In genomic region chr9:30732060-30732459, GRCh38 we compare ENCODE assay signal across 16 cellular contexts.
"Had no signal": no experiment of that assay in that cellular context is flagged by ENCODE, and none has a peak within 500 bp of the region (broad histone marks: within the 10 kb centered on the region; RNA-seq: fewer than 3 reads in every experiment).

No MANE protein-coding gene starts in this region.

- H3K9me3 ChIP-seq: mucosa of descending colon, thyroid gland, uterus had no signal

- H3K4me3 ChIP-seq: mucosa of descending colon, smooth muscle cell, thyroid gland, uterus had no signal

- H3K27ac ChIP-seq: thyroid gland, uterus had no signal

- H3K9me3 Mint-ChIP-seq: activated naive CD4-positive, alpha-beta T cell treated with anti-CD3 and anti-CD28 coated beads, Interleukin-2, amount 50 U/mL, for 24 hours; activated T-cell treated with anti-CD3 and anti-CD28 coated beads, Interleukin-2, amount 50 U/mL, for 24 hours; naive thymus-derived CD8-positive, alpha-beta T cell; stimulated activated effector memory CD8-positive, alpha-beta T cell treated with anti-CD3 and anti-CD28 coated beads, Interleukin-12 subunit alpha, Interleukin-12 subunit beta, amount 100 ng/mL, for 72 hours had no signal

- H3K36me3 ChIP-seq: thyroid gland, uterus had no signal

- DNase-seq: activated CD4-positive, alpha-beta T cell treated with anti-CD3 and anti-CD28 coated beads, Interleukin-2, amount 50 U/mL, for 4 hours; activated CD4-positive, CD25-positive, alpha-beta regulatory T cell treated with anti-CD3 and anti-CD28 coated beads, Interleukin-2, amount 50 U/mL, for 72 hours; activated effector memory CD4-positive, alpha-beta T cell treated with Interleukin-2 at 50 U/mL for 16 hours; activated T-cell treated with anti-CD3 and anti-CD28 coated beads, Interleukin-2, amount 50 U/mL, for 24 hours; erythroblast; left colon; mucosa of descending colon; naive thymus-derived CD8-positive, alpha-beta T cell; thyroid gland; uterus had no signal

- H3K27me3 Mint-ChIP-seq: activated naive CD4-positive, alpha-beta T cell treated with anti-CD3 and anti-CD28 coated beads, Interleukin-2, amount 50 U/mL, for 24 hours; activated T-cell treated with anti-CD3 and anti-CD28 coated beads, Interleukin-2, amount 50 U/mL, for 24 hours; brain; central memory CD8-positive, alpha-beta T cell; naive thymus-derived CD8-positive, alpha-beta T cell had no signal

- H3K4me2 ChIP-seq: smooth muscle cell had no signal

- H3K4me3 Mint-ChIP-seq: activated naive CD4-positive, alpha-beta T cell treated with anti-CD3 and anti-CD28 coated beads, Interleukin-2, amount 50 U/mL, for 24 hours; activated T-cell treated with anti-CD3 and anti-CD28 coated beads, Interleukin-2, amount 50 U/mL, for 24 hours; brain; central memory CD8-positive, alpha-beta T cell; naive thymus-derived CD8-positive, alpha-beta T cell; stimulated activated effector memory CD8-positive, alpha-beta T cell treated with anti-CD3 and anti-CD28 coated beads, Interleukin-12 subunit alpha, Interleukin-12 subunit beta, amount 100 ng/mL, for 72 hours had no signal

- H3K27me3 ChIP-seq: thyroid gland, uterus had no signal

- H3K4me1 Mint-ChIP-seq: activated naive CD4-positive, alpha-beta T cell treated with anti-CD3 and anti-CD28 coated beads, Interleukin-2, amount 50 U/mL, for 24 hours; brain; central memory CD8-positive, alpha-beta T cell; naive thymus-derived CD8-positive, alpha-beta T cell; stimulated activated effector memory CD8-positive, alpha-beta T cell treated with anti-CD3 and anti-CD28 coated beads, Interleukin-12 subunit alpha, Interleukin-12 subunit beta, amount 100 ng/mL, for 72 hours had no signal

- H3K36me3 Mint-ChIP-seq: activated naive CD4-positive, alpha-beta T cell treated with anti-CD3 and anti-CD28 coated beads, Interleukin-2, amount 50 U/mL, for 24 hours; brain; naive thymus-derived CD8-positive, alpha-beta T cell; stimulated activated effector memory CD8-positive, alpha-beta T cell treated with anti-CD3 and anti-CD28 coated beads, Interleukin-12 subunit alpha, Interleukin-12 subunit beta, amount 100 ng/mL, for 72 hours had no signal

- ATAC-seq: left colon; mucosa of descending colon; right cardiac atrium; stimulated activated effector memory CD8-positive, alpha-beta T cell treated with anti-CD3 and anti-CD28 coated beads, Interleukin-12 subunit alpha, Interleukin-12 subunit beta, amount 100 ng/mL, for 72 hours had no signal

- H3K27ac Mint-ChIP-seq: activated naive CD4-positive, alpha-beta T cell treated with anti-CD3 and anti-CD28 coated beads, Interleukin-2, amount 50 U/mL, for 24 hours; activated T-cell treated with anti-CD3 and anti-CD28 coated beads, Interleukin-2, amount 50 U/mL, for 24 hours; brain; naive thymus-derived CD8-positive, alpha-beta T cell; stimulated activated effector memory CD8-positive, alpha-beta T cell treated with anti-CD3 and anti-CD28 coated beads, Interleukin-12 subunit alpha, Interleukin-12 subunit beta, amount 100 ng/mL, for 72 hours had no signal

- H3K4me1 ChIP-seq: thyroid gland, uterus had no signal
